ENCODE assay signal across 14 cellular contexts in the genomic region with DNA sequence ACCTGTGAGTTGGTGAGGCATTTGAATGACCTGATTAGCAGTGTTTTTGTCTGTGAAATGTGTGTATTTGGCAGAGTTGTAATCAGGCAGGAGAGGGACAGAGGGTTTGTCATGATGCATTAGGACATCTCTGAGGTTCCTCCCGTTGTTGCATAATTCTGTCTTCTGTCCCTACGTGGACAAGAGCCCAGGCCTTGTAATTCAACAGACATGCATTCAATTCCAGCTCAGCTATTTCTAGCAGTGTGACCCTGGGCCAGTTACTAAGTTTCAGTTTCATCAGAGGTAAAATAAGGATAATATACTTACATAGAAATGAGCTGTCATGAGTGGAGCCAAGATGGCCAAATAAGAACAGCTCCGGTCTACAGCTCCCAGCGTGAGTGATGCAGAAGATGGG.
DNase-seq lines count a peak whose midpoint lies in the region; ATAC-seq and TF ChIP-seq lines count a peak whose summit lies in the region.
"Had no signal": no experiment of that assay in that cellular context is flagged by ENCODE, and none has a peak within 500 bp of the region (broad histone marks: within the 10 kb centered on the region; RNA-seq: fewer than 3 reads in every experiment).

No MANE protein-coding gene starts in this region.

- H3K4me1 ChIP-seq in ACC112 (ENCODE audit: control insufficient read depth, insufficient read depth, low read length, unreplicated experiment): peaks cover 7% of the 10 kb centered on the region
- peaks cover 8% of the 10 kb centered on the region; the same call in 1 of the 2 replicates for H3K4me1 ChIP-seq in MM.1S (ENCODE audit: low read length)
- H3K4me1 ChIP-seq in SJCRH30: no peaks in the 10 kb centered on the region

- no peak for ATAC-seq in HG02678 (IDR thresholded peaks at IDR 0.05; ENCODE audit: unreplicated experiment)
- ATAC-seq: T-helper 17 cell had no signal

- no peaks in the 10 kb centered on the region for H3F3A ChIP-seq in MM.1S (ENCODE audit: insufficient read depth, low read length)

- H3K9me2 ChIP-seq in MM.1S (replicated peaks; ENCODE audit: insufficient read depth, low read length): no peaks in the 10 kb centered on the region

- H3K4me2 ChIP-seq in MM.1S (ENCODE audit: low read depth, low read length): no peak overlapping the region

- H2AFZ ChIP-seq in ACC112 (ENCODE audit: low read length, unreplicated experiment) (peak overlapping the region; percentile 13), MM.1S (ENCODE audit: low read length) (no peak overlapping the region)

- H3K9me3 ChIP-seq in MM.1S (replicated peaks; ENCODE audit: insufficient read depth, low read length) (no peaks in the 10 kb centered on the region), SJCRH30 (replicated peaks) (peaks cover 27% of the 10 kb centered on the region)

- H3K27me3 ChIP-seq in ACC112 (ENCODE audit: insufficient read depth, low read length) (no peaks in the 10 kb centered on the region), MM.1S (replicated peaks; ENCODE audit: insufficient read depth, low read length) (no peaks in the 10 kb centered on the region), SJCRH30 (no peaks in the 10 kb centered on the region)

- TF ChIP-seq CTCF in MM.1S (IDR thresholded peaks at IDR 0.05; ENCODE audit: low read length): no peak

- DNase-seq in MM.1S (peak; percentile 21), fibroblast of peridontal ligament (ENCODE audit: extremely low read depth) (peak; percentile 81), myocyte (ENCODE audit: low read depth) (peak; percentile 44), DMS 273 treated with DMSO at 0.1 percent for 48 hours (lab: John Stamatoyannopoulos, UW) (no peak), SJCRH30 (no peak), 8988T (no peak)
- DNase-seq: activated CD4-positive, alpha-beta memory T cell treated with anti-CD3 and anti-CD28 coated beads, Interleukin-2, amount 10 ng/mL, durations not matched to agents 7 days and 5 days; activated naive CD4-positive, alpha-beta T cell; H9; kidney glomerular epithelial cell; NCI-H1092; T-helper 17 cell had no signal

- H3K27ac ChIP-seq in ACC112 (ENCODE audit: low read depth, low read length) (peak overlapping the region; percentile 83), MM.1S (ENCODE audit: low read length) (no peak overlapping the region), SJCRH30 (no peak overlapping the region)

- H4K20me1 ChIP-seq in MM.1S (ENCODE audit: insufficient read depth, low read length): no peaks in the 10 kb centered on the region

- no peaks in the 10 kb centered on the region for H3K79me2 ChIP-seq in ACC112 (ENCODE audit: control insufficient read depth, insufficient read depth, low read length, unreplicated experiment)
- no peaks in the 10 kb centered on the region for H3K79me2 ChIP-seq in MM.1S (ENCODE audit: low read length)

- H3K36me3 ChIP-seq in ACC112 (ENCODE audit: insufficient read depth, low read length) (peaks cover 14% of the 10 kb centered on the region; the same call in 1 of the 2 replicates), MM.1S (replicated peaks; ENCODE audit: insufficient read depth, low read length) (no peaks in the 10 kb centered on the region), SJCRH30 (no peaks in the 10 kb centered on the region)

- no peak overlapping the region for H3K9ac ChIP-seq in MM.1S (ENCODE audit: low read length)

- H3K4me3 ChIP-seq in ACC112 (ENCODE audit: low read depth, low read length) (no peak overlapping the region), MM.1S (ENCODE audit: low read length) (no peak overlapping the region), SJCRH30 (no peak overlapping the region)

Comparison
In these comparisons a context has a peak if more than half of its experiments do, and no peak if none do; other contexts are left out.
1. DNase-seq: peak in MM.1S (single experiment), fibroblast of peridontal ligament (single experiment) and myocyte (single experiment); none in DMS 273 treated with DMSO at 0.1 percent for 48 hours (single experiment), SJCRH30 (0 of 2) and 8988T (single experiment).